In genomic region chr2:209423562-209424541, GRCh38 we compare ENCODE assay signal across 8 cellular contexts. TPM values are rescaled to one million over a fixed set of nuclear protein-coding genes. Genes with fewer than 3 reads are reported as not detected.
DNase-seq lines count a peak whose midpoint lies in the region; ATAC-seq and TF ChIP-seq lines count a peak whose summit lies in the region.

Gene MAP2, plus strand, starts transcription at chr2:209424047. Its CDS starts 229,124 bp downstream, at chr2:209653171.

- H3K27ac ChIP-seq in cardiac muscle cell (no peak within 1 kb of the TSS), trophoblast cell (ENCODE audit: low read depth, low read length) (no peak within 1 kb of the TSS), upper lobe of left lung (peak within 1 kb of the TSS; percentile 49 to 74 (median 66))

- no peak within 1 kb of the TSS for H2AK5ac ChIP-seq in trophoblast cell (ENCODE audit: low read length)

- H3K9me3 ChIP-seq in adipocyte (ENCODE audit: control insufficient read depth, low read length): no peaks in the 10 kb centered on the region
- H3K9me3 ChIP-seq in cardiac muscle cell (ENCODE audit: low read depth): no peaks in the 10 kb centered on the region
- peaks cover 1% of the 10 kb centered on the region for H3K9me3 ChIP-seq in trophoblast cell (ENCODE audit: insufficient read depth, low read depth, low read length)
- no peaks in the 10 kb centered on the region for H3K9me3 ChIP-seq in upper lobe of left lung

- TF ChIP-seq POLR2A in NB4 (IDR thresholded peaks at IDR 0.05; ENCODE audit: extremely low read depth, insufficient read length) (no peak), upper lobe of left lung (IDR thresholded peaks at IDR 0.05) (peak in 3 of 4 donors; percentile 42 to 60 (median 56))

- H3K9ac ChIP-seq in adipocyte (ENCODE audit: low read length) (peak within 1 kb of the TSS; percentile 80), trophoblast cell (ENCODE audit: low read length) (peak within 1 kb of the TSS; percentile 6)

- H2BK120ac ChIP-seq in trophoblast cell (ENCODE audit: insufficient read depth, low read length, poor library complexity): peak within 1 kb of the TSS; percentile 41

- peak within 1 kb of the TSS; percentile 86 for H2AFZ ChIP-seq in trophoblast cell (ENCODE audit: insufficient read depth, low read length, poor library complexity)

- peaks cover 2% of the 10 kb centered on the region for H3K79me2 ChIP-seq in trophoblast cell (ENCODE audit: control insufficient read depth, insufficient read depth, low read length, poor library complexity)

- H3K27me3 ChIP-seq in adipocyte (replicated peaks; ENCODE audit: control insufficient read depth, insufficient read depth, low read length): no peaks in the 10 kb centered on the region
- peaks cover 36% of the 10 kb centered on the region for H3K27me3 ChIP-seq in cardiac muscle cell
- H3K27me3 ChIP-seq in trophoblast cell (ENCODE audit: insufficient read depth, low read length): no peaks in the 10 kb centered on the region
- no peaks in the 10 kb centered on the region for H3K27me3 ChIP-seq in upper lobe of left lung

- H3K4ac ChIP-seq in trophoblast cell (ENCODE audit: low read depth, low read length): no peak within 1 kb of the TSS

- no peaks in the 10 kb centered on the region for H3K36me3 ChIP-seq in adipocyte (ENCODE audit: control insufficient read depth, insufficient read depth, low read length, severe bottlenecking)
- no peaks in the 10 kb centered on the region for H3K36me3 ChIP-seq in cardiac muscle cell
- H3K36me3 ChIP-seq in trophoblast cell (ENCODE audit: control insufficient read depth in 1 of 2, insufficient read depth in 2 of 2, low read length in 2 of 2): no peaks in the 10 kb centered on the region
- no peaks in the 10 kb centered on the region for H3K36me3 ChIP-seq in upper lobe of left lung

- peak within 1 kb of the TSS; percentile 93 for H4K8ac ChIP-seq in trophoblast cell (ENCODE audit: low read depth, low read length)

- peak within 1 kb of the TSS; percentile 75 for H3K14ac ChIP-seq in trophoblast cell (ENCODE audit: low read length)

- no peak within 1 kb of the TSS for H3K23ac ChIP-seq in trophoblast cell (ENCODE audit: low read length)

- peak; percentile 98 for ATAC-seq in HG02610 (IDR thresholded peaks at IDR 0.05; ENCODE audit: unreplicated experiment)
- peak; percentile 94 to 98 for ATAC-seq in upper lobe of left lung (ENCODE audit: low FRiP score in 2 of 2)

- TF ChIP-seq CTCF in GM10266 (IDR thresholded peaks at IDR 0.05; ENCODE audit: control insufficient read depth, insufficient read depth, low read depth, missing control alignments): peak; percentile 85
- peak; percentile 55 for TF ChIP-seq CTCF in NB4 (IDR thresholded peaks at IDR 0.05; ENCODE audit: low read depth, low read length)
- TF ChIP-seq CTCF in cardiac muscle cell (IDR thresholded peaks at IDR 0.05; ENCODE audit: low read depth, low read length): peak; percentile 71
- TF ChIP-seq CTCF in upper lobe of left lung (IDR thresholded peaks at IDR 0.05): peak; percentile 98 to 100 (median 98)

- peak; percentile 88 for DNase-seq in GM10266 (ENCODE audit: extremely low spot score)
- peak; percentile 76 for DNase-seq in NB4 (ENCODE audit: low read depth)
- DNase-seq in SKM-1 treated with dmso at 0.1 percent for 144 hours (lab: John Stamatoyannopoulos, UW; ENCODE audit: unreplicated experiment): peak; percentile 74
- DNase-seq in adipocyte (ENCODE audit: low read depth): peak; percentile 95
- peak; percentile 90 for DNase-seq in cardiac muscle cell (ENCODE audit: low read depth in 1 of 2, low spot score in 1 of 2)
- DNase-seq in trophoblast cell: peak; percentile 74 to 76
- DNase-seq in upper lobe of left lung: peak; percentile 79 to 97

- H4K91ac ChIP-seq in trophoblast cell (ENCODE audit: low read depth, low read length): peak within 1 kb of the TSS; percentile 61

- peak within 1 kb of the TSS; percentile 59 for H4K12ac ChIP-seq in trophoblast cell (ENCODE audit: low read depth, low read length)

- no CpG with 5 or more reads among the region's 80 CpGs for WGBS in trophoblast cell (ENCODE audit: extremely low coverage, insufficient coverage, insufficient read length)
- 3% methylated on average over 40 to 63 of the region's 80 CpGs for WGBS in upper lobe of left lung, 2 donors

- H3K4me1 ChIP-seq in adipocyte (ENCODE audit: control insufficient read depth, insufficient read depth, low read length): peaks cover 12% of the 10 kb centered on the region
- H3K4me1 ChIP-seq in cardiac muscle cell (ENCODE audit: low read depth): no peaks in the 10 kb centered on the region
- H3K4me1 ChIP-seq in trophoblast cell (ENCODE audit: control insufficient read depth in 1 of 2, insufficient read depth in 2 of 2, low read length in 2 of 2): peaks cover 0 to 3% of the 10 kb centered on the region in 2 experiments
- H3K4me1 ChIP-seq in upper lobe of left lung: peaks cover 0 to 26% (median 9%) of the 10 kb centered on the region in 4 donors

- no peak for TF ChIP-seq EP300 in upper lobe of left lung (IDR thresholded peaks at IDR 0.05)

- peaks cover 3% of the 10 kb centered on the region for H3K79me1 ChIP-seq in trophoblast cell (ENCODE audit: low read length)

- no peak within 1 kb of the TSS for H2BK5ac ChIP-seq in trophoblast cell (ENCODE audit: low read depth, low read length, poor library complexity)

- H3K4me2 ChIP-seq in trophoblast cell (ENCODE audit: low read length): peak within 1 kb of the TSS; percentile 77

- H3K4me3 ChIP-seq in NB4 (ENCODE audit: low read depth, low read length) (no peak within 1 kb of the TSS), adipocyte (ENCODE audit: low read length) (peak within 1 kb of the TSS; percentile 89), cardiac muscle cell (peak within 1 kb of the TSS; percentile 42), trophoblast cell (ENCODE audit: low read depth, low read length) (peak within 1 kb of the TSS; percentile 69), upper lobe of left lung (peak within 1 kb of the TSS; percentile 58 to 79 (median 72))

- H3K18ac ChIP-seq in trophoblast cell (ENCODE audit: low read length): peak within 1 kb of the TSS; percentile 56

- peak within 1 kb of the TSS; percentile 66 for H2BK12ac ChIP-seq in trophoblast cell (ENCODE audit: low read length)

RNA-seq across cellular contexts. Expression of gene MAP2, which starts in this region (rescaled TPM):
- total RNA-seq in cardiac muscle cell (0.24 and 1.2 TPM in 2 replicates), upper lobe of left lung (100 to 1,000 TPM in 1 of 6 donors, 10 to 100 TPM in 5; 25.2 to 121 (median 58.7) TPM)
- 0.27 and 0.68 TPM in 2 replicates for polyA plus RNA-seq in cardiac muscle cell
- 3.6 and 3.9 TPM in 2 replicates for polyA plus RNA-seq in trophoblast cell (2013)

Comparison
In these comparisons a context has a peak if more than half of its experiments do, and no peak if none do; other contexts are left out.
1. RNA of gene MAP2 (total RNA-seq): 25.2 to 121 TPM in upper lobe of left lung; 0.24 to 1.2 TPM in cardiac muscle cell; every median in the first group is over 10 times any median in the second.
2. H3K27ac ChIP-seq: peak in upper lobe of left lung (4 of 4); none in cardiac muscle cell (single experiment) and trophoblast cell (single experiment).
3. Peak in every context shown above with its lines, with median percentiles within 50 percentile points of each other: DNase-seq and CTCF ChIP-seq.